Comparison of ENCODE assay signal across 2 cellular contexts in genomic region chr2:95325590-95326432, GRCh38.
A peak's percentile ranks its signal among the peaks of the same experiment; 100 is the strongest.
TF ChIP-seq lines count a peak whose summit lies in the region.

No MANE protein-coding gene starts in this region.

TF ChIP-seq in HepG2, 621 proteins besides CTCF, POLR2A, EP300 and RAD21 (continues in another document):
- TF ChIP-seq AFF4 (CRISPR knock-in tag; IDR thresholded peaks at IDR 0.05) (no peak), FOXA1 (IDR thresholded peaks at IDR 0.05) (0 out of 2 replicates have a peak, but pooled peaks have one; percentile 34), FOXA1 (CRISPR knock-in tag; IDR thresholded peaks at IDR 0.05) (no peak), SMARCC2 (IDR thresholded peaks at IDR 0.05) (no peak), DNMT3B (CRISPR knock-in tag; conservative IDR thresholded peaks at IDR 0.05) (no peak), SIX4 (CRISPR knock-in tag; IDR thresholded peaks at IDR 0.05) (no peak), NCOA1 (CRISPR knock-in tag; IDR thresholded peaks at IDR 0.05) (no peak), SOX6 (IDR thresholded peaks at IDR 0.05) (peak; percentile 86), SOX6 (CRISPR knock-in tag; IDR thresholded peaks at IDR 0.05) (no peak), FOXP4 (CRISPR knock-in tag; IDR thresholded peaks at IDR 0.05) (no peak), RAD51 (IDR thresholded peaks at IDR 0.05; ENCODE audit: borderline replicate concordance) (peak; percentile 34; the same call in 1 of the 2 replicates), ZNF430 (CRISPR knock-in tag; IDR thresholded peaks at IDR 0.05) (no peak), RNF219 (CRISPR knock-in tag; IDR thresholded peaks at IDR 0.05) (no peak), ATF7 (IDR thresholded peaks at IDR 0.05) (0 out of 2 replicates have a peak, but pooled peaks have one; percentile 6), ATF7 (CRISPR knock-in tag; IDR thresholded peaks at IDR 0.05) (no peak)
- TF ChIP-seq, protein P1, sequence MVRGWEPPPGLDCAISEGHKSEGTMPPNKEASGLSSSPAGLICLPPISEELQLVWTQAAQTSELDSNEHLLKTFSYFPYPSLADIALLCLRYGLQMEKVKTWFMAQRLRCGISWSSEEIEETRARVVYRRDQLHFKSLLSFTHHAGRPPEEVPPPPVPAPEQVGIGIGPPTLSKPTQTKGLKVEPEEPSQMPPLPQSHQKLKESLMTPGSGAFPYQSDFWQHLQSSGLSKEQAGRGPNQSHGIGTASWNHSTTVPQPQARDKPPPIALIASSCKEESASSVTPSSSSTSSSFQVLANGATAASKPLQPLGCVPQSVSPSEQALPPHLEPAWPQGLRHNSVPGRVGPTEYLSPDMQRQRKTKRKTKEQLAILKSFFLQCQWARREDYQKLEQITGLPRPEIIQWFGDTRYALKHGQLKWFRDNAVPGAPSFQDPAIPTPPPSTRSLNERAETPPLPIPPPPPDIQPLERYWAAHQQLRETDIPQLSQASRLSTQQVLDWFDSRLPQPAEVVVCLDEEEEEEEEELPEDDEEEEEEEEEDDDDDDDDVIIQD (CRISPR knock-in tag; IDR thresholded peaks at IDR 0.05; ENCODE audit: low read depth): no peak
- TF ChIP-seq, protein P2, sequence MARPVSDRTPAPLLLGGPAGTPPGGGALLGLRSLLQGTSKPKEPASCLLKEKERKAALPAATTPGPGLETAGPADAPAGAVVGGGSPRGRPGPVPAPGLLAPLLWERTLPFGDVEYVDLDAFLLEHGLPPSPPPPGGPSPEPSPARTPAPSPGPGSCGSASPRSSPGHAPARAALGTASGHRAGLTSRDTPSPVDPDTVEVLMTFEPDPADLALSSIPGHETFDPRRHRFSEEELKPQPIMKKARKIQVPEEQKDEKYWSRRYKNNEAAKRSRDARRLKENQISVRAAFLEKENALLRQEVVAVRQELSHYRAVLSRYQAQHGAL (CRISPR knock-in tag; IDR thresholded peaks at IDR 0.05; ENCODE audit: not compliant biosample characterization): no peak
- TF ChIP-seq, protein P3, sequence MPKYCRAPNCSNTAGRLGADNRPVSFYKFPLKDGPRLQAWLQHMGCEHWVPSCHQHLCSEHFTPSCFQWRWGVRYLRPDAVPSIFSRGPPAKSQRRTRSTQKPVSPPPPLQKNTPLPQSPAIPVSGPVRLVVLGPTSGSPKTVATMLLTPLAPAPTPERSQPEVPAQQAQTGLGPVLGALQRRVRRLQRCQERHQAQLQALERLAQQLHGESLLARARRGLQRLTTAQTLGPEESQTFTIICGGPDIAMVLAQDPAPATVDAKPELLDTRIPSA (CRISPR knock-in tag; IDR thresholded peaks at IDR 0.05; ENCODE audit: borderline replicate concordance): no peak

TF ChIP-seq in K562, 482 proteins besides CTCF, POLR2A, EP300 and RAD21:
- TF ChIP-seq HDAC1 (IDR thresholded peaks at IDR 0.05) (0 out of 4 replicates have a peak, but pooled peaks of 1 of the 2 experiments have one; percentile 38), MCM3 (IDR thresholded peaks at IDR 0.05) (no peak), ZBTB26 (CRISPR knock-in tag; IDR thresholded peaks at IDR 0.05) (peak; percentile 47; the same call in 1 of the 2 replicates), ZBTB43 (CRISPR knock-in tag; IDR thresholded peaks at IDR 0.05) (0 out of 2 replicates have a peak, but pooled peaks have one; percentile 15), OTX1 (CRISPR knock-in tag; IDR thresholded peaks at IDR 0.05) (no peak), THRB (CRISPR knock-in tag; conservative IDR thresholded peaks at IDR 0.05) (0 out of 2 replicates have a peak, but pooled peaks have one; percentile 21)
